In genomic region chr22:48106215-48106614, GRCh38 we compare ENCODE assay signal across 17 cellular contexts.
DNase-seq lines count a peak whose midpoint lies in the region; ATAC-seq and TF ChIP-seq lines count a peak whose summit lies in the region.
"Had no signal": no experiment of that assay in that cellular context is flagged by ENCODE, and none has a peak within 500 bp of the region (broad histone marks: within the 10 kb centered on the region; RNA-seq: fewer than 3 reads in every experiment).

No MANE protein-coding gene starts in this region.

- no peaks in the 10 kb centered on the region for H3K36me3 Mint-ChIP-seq in activated CD4-positive, alpha-beta T cell treated with anti-CD3 and anti-CD28 coated beads, Interleukin-2, amount 10 ng/mL, durations not matched to agents 24 days and 14 days (ENCODE audit: low read depth)
- no peaks in the 10 kb centered on the region for H3K36me3 Mint-ChIP-seq in type B pancreatic cell
- H3K36me3 Mint-ChIP-seq: CD14-positive monocyte; CD8-positive, alpha-beta T cell had no signal

- peaks cover 5% of the 10 kb centered on the region; the same call in 1 of the 2 replicates for H3K36me3 ChIP-seq in OCI-LY1 (ENCODE audit: insufficient read depth, low read length)

- H3K27ac ChIP-seq in OCI-LY1 (ENCODE audit: low read depth, low read length, poor library complexity, severe bottlenecking): peak overlapping the region; percentile 94
- H3K27ac ChIP-seq: 22Rv1, GM23248, HL-60 had no signal

- H3K27ac Mint-ChIP-seq in activated CD4-positive, alpha-beta T cell treated with anti-CD3 and anti-CD28 coated beads, Interleukin-2, amount 10 ng/mL, durations not matched to agents 24 days and 14 days: no peak overlapping the region
- no peak overlapping the region for H3K27ac Mint-ChIP-seq in type B pancreatic cell
- H3K27ac Mint-ChIP-seq: CD14-positive monocyte; CD8-positive, alpha-beta T cell had no signal

- no peak for TF ChIP-seq POLR2A in lower leg skin (IDR thresholded peaks at IDR 0.05)

- H3K4me3 Mint-ChIP-seq in activated CD4-positive, alpha-beta T cell treated with anti-CD3 and anti-CD28 coated beads, Interleukin-2, amount 10 ng/mL, durations not matched to agents 24 days and 14 days: no peak overlapping the region
- H3K4me3 Mint-ChIP-seq in type B pancreatic cell: no peak overlapping the region
- H3K4me3 Mint-ChIP-seq: CD14-positive monocyte; CD8-positive, alpha-beta T cell had no signal

- peaks cover 2% of the 10 kb centered on the region for H3K4me1 Mint-ChIP-seq in activated CD4-positive, alpha-beta T cell treated with anti-CD3 and anti-CD28 coated beads, Interleukin-2, amount 10 ng/mL, durations not matched to agents 24 days and 14 days
- H3K4me1 Mint-ChIP-seq in type B pancreatic cell (ENCODE audit: unreplicated experiment): no peaks in the 10 kb centered on the region
- H3K4me1 Mint-ChIP-seq: CD14-positive monocyte had no signal

- no peak overlapping the region for H3K4me2 ChIP-seq in OCI-LY1 (ENCODE audit: low read length)

- H2AFZ ChIP-seq in OCI-LY1 (ENCODE audit: low read length): no peak overlapping the region
- H2AFZ ChIP-seq: GM23248 had no signal

- no peak overlapping the region for H3K4me3 ChIP-seq in OCI-LY1 (ENCODE audit: low read depth, low read length, poor library complexity, severe bottlenecking)
- H3K4me3 ChIP-seq in lower leg skin (ENCODE audit: low read depth, poor library complexity, severe bottlenecking): no peak overlapping the region
- H3K4me3 ChIP-seq: GM23248 had no signal

- peaks cover 9% of the 10 kb centered on the region; the same call in 1 of the 2 replicates for H3K9me3 ChIP-seq in OCI-LY1 (ENCODE audit: low read length)

- H3K27me3 Mint-ChIP-seq in activated CD4-positive, alpha-beta T cell treated with anti-CD3 and anti-CD28 coated beads, Interleukin-2, amount 10 ng/mL, durations not matched to agents 24 days and 14 days: peaks cover 34% of the 10 kb centered on the region
- H3K27me3 Mint-ChIP-seq in type B pancreatic cell: peaks cover 28% of the 10 kb centered on the region

- 87 to 90% methylated on average over 10 to 11 of the region's 11 CpGs for WGBS in lower leg skin, 2 donors

- H4K20me1 ChIP-seq in OCI-LY1 (ENCODE audit: insufficient read depth, low read length): no peaks in the 10 kb centered on the region

- H3K9me3 Mint-ChIP-seq in activated CD4-positive, alpha-beta T cell treated with anti-CD3 and anti-CD28 coated beads, Interleukin-2, amount 10 ng/mL, durations not matched to agents 24 days and 14 days: peaks cover 7% of the 10 kb centered on the region
- H3K9me3 Mint-ChIP-seq in type B pancreatic cell: no peaks in the 10 kb centered on the region

- DNase-seq in activated CD4-positive, alpha-beta T cell treated with anti-CD3 and anti-CD28 coated beads, Interleukin-2, amount 10 ng/mL, durations not matched to agents 24 days and 14 days: peak; percentile 46
- DNase-seq in activated CD4-positive, alpha-beta T cell treated with anti-CD3 and anti-CD28 coated beads, Interleukin-2, amount 50 U/mL, for 1 hour: no peak
- DNase-seq in left lobe of liver (ENCODE audit: low spot score) (peak; percentile 30), type B pancreatic cell (ENCODE audit: extremely low spot score, unreplicated experiment) (peak; percentile 34), lower leg skin (ENCODE audit: low spot score in 2 of 2) (no peak)
- DNase-seq: CD8-positive, alpha-beta T cell; COR-L47; DMS153; DND-41; GDM1; GM23248 had no signal

- no peaks in the 10 kb centered on the region for H3K79me2 ChIP-seq in OCI-LY1 (ENCODE audit: insufficient read depth, low read length)

- H3K9ac ChIP-seq in OCI-LY1 (ENCODE audit: low read length): no peak overlapping the region; the same call in 1 of the 2 replicates
- H3K9ac ChIP-seq: GM23248 had no signal

- TF ChIP-seq CTCF in OCI-LY1 (IDR thresholded peaks at IDR 0.05; ENCODE audit: low read length) (no peak), type B pancreatic cell (conservative IDR thresholded peaks at IDR 0.05) (no peak), lower leg skin (IDR thresholded peaks at IDR 0.05) (no peak)

- H3K9me2 ChIP-seq in OCI-LY1 (ENCODE audit: low read depth, low read length): no peaks in the 10 kb centered on the region

- peaks cover 46% of the 10 kb centered on the region for H3K4me1 ChIP-seq in OCI-LY1 (ENCODE audit: insufficient read depth, low read length, severe bottlenecking)

- H3F3A ChIP-seq in OCI-LY1 (ENCODE audit: insufficient read depth, low read length): no peaks in the 10 kb centered on the region

- ATAC-seq in left lobe of liver: no peak
- no peak for ATAC-seq in GM18907 (IDR thresholded peaks at IDR 0.05; ENCODE audit: unreplicated experiment)
- ATAC-seq: CD8-positive, alpha-beta T cell; HCT116 had no signal

- intact Hi-C loops in activated CD4-positive, alpha-beta T cell treated with anti-CD3 and anti-CD28 coated beads, Interleukin-2, amount 10 ng/mL, durations not matched to agents 24 days and 14 days (cut with micrococcal nuclease): no loop called here
- intact Hi-C loops in lower leg skin (cut with DNase I; ENCODE audit: low total_unique reads): no loop called here

- no peaks in the 10 kb centered on the region for H3K27me3 ChIP-seq in OCI-LY1 (ENCODE audit: insufficient read depth, low read length)

Comparison
In these comparisons a context has a peak if more than half of its experiments do, and no peak if none do; other contexts are left out.
1. DNase-seq: peak in activated CD4-positive, alpha-beta T cell treated with anti-CD3 and anti-CD28 coated beads, Interleukin-2, amount 10 ng/mL, durations not matched to agents 24 days and 14 days (single experiment), left lobe of liver (single experiment) and type B pancreatic cell (single experiment); none in activated CD4-positive, alpha-beta T cell treated with anti-CD3 and anti-CD28 coated beads, Interleukin-2, amount 50 U/mL, for 1 hour (single experiment) and lower leg skin (0 of 2).